1 cellular context compared by ENCODE assay signal in the genomic region with DNA sequence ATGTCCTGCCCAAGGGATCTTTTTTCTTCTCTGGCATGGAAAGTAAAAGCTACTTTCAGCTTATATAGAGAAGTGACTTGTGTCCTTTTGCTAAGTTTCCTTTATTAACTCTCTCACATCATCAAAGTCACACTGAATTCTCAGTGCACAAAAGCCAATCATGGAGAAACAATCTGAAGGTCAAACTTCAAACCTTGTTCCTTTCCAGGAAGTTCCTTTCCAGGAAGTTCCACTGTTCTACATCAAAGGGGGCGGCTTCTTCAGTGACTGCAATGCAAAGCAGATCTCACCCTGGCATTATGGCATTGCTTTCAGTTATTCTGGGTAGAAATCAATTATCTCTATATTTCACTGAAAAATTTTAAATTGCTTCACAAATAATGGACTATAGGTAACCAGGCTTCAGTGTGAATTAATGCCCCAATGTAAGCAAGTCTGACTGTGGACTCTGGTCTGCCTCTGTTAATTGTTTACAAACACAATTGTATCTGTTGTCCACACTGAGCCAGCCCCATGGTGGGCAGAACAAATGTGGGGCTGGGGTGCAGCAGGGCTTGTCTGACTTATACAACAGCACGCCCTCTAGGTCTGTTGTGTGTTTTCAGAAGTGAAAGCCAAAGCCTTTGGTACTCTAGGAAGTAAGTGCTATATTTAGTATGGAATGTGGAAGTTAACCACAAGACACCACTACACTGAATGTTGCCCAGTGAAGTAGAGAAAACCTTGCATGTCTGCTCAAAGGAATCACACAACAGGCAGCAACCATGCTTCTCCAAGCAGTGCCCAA.
TF ChIP-seq lines count a peak whose summit lies in the region.

No MANE protein-coding gene starts in this region.

TF ChIP-seq in GM23338, 12 proteins besides CTCF, POLR2A, EP300 and RAD21 (continued from another document):
- TF ChIP-seq, protein P1, sequence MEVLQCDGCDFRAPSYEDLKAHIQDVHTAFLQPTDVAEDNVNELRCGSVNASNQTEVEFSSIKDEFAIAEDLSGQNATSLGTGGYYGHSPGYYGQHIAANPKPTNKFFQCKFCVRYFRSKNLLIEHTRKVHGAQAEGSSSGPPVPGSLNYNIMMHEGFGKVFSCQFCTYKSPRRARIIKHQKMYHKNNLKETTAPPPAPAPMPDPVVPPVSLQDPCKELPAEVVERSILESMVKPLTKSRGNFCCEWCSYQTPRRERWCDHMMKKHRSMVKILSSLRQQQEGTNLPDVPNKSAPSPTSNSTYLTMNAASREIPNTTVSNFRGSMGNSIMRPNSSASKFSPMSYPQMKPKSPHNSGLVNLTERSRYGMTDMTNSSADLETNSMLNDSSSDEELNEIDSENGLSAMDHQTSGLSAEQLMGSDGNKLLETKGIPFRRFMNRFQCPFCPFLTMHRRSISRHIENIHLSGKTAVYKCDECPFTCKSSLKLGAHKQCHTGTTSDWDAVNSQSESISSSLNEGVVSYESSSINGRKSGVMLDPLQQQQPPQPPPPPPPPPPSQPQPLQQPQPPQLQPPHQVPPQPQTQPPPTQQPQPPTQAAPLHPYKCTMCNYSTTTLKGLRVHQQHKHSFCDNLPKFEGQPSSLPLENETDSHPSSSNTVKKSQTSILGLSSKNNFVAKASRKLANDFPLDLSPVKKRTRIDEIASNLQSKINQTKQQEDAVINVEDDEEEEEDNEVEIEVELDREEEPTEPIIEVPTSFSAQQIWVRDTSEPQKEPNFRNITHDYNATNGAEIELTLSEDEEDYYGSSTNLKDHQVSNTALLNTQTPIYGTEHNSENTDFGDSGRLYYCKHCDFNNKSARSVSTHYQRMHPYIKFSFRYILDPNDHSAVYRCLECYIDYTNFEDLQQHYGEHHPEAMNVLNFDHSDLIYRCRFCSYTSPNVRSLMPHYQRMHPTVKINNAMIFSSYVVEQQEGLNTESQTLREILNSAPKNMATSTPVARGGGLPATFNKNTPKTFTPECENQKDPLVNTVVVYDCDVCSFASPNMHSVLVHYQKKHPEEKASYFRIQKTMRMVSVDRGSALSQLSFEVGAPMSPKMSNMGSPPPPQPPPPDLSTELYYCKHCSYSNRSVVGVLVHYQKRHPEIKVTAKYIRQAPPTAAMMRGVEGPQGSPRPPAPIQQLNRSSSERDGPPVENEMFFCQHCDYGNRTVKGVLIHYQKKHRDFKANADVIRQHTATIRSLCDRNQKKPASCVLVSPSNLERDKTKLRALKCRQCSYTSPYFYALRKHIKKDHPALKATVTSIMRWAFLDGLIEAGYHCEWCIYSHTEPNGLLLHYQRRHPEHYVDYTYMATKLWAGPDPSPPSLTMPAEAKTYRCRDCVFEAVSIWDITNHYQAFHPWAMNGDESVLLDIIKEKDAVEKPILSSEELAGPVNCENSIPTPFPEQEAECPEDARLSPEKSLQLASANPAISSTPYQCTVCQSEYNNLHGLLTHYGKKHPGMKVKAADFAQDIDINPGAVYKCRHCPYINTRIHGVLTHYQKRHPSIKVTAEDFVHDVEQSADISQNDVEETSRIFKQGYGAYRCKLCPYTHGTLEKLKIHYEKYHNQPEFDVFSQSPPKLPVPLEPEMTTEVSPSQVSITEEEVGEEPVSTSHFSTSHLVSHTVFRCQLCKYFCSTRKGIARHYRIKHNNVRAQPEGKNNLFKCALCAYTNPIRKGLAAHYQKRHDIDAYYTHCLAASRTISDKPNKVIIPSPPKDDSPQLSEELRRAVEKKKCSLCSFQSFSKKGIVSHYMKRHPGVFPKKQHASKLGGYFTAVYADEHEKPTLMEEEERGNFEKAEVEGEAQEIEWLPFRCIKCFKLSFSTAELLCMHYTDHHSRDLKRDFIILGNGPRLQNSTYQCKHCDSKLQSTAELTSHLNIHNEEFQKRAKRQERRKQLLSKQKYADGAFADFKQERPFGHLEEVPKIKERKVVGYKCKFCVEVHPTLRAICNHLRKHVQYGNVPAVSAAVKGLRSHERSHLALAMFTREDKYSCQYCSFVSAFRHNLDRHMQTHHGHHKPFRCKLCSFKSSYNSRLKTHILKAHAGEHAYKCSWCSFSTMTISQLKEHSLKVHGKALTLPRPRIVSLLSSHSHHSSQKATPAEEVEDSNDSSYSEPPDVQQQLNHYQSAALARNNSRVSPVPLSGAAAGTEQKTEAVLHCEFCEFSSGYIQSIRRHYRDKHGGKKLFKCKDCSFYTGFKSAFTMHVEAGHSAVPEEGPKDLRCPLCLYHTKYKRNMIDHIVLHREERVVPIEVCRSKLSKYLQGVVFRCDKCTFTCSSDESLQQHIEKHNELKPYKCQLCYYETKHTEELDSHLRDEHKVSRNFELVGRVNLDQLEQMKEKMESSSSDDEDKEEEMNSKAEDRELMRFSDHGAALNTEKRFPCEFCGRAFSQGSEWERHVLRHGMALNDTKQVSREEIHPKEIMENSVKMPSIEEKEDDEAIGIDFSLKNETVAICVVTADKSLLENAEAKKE (CRISPR knock-in tag; IDR thresholded peaks at IDR 0.05), result no peak
TF ChIP-seq in GM23338: peak in this region for 0.
